18 cellular contexts compared by ENCODE assay signal in genomic region chr4:58064618-58065017, GRCh38.
"Had no signal": no experiment of that assay in that cellular context is flagged by ENCODE, and none has a peak within 500 bp of the region (broad histone marks: within the 10 kb centered on the region; RNA-seq: fewer than 3 reads in every experiment).

No MANE protein-coding gene starts in this region.

- DNase-seq: KBM-7, MV-4-11, NCI-H1048, NCI-H1105 treated with DMSO at 0.1 percent for 48 hours, NCI-H1436, NCI-H187, NCI-H2029, NCI-H2081 treated with DMSO at 0.1 percent for 48 hours, NCI-H2171, NCI-H226, NCI-H446, NCI-H510A, NCI-H524 treated with DMSO at 0.1 percent for 48 hours, NCI-H69, NCI-H774, PC-3, SHP77 had no signal

- ATAC-seq: Panc1, PC-3 had no signal
